1 cellular context compared by ENCODE assay signal in genomic region chr11:112289588-112290461, GRCh38.
TF ChIP-seq lines count a peak whose summit lies in the region.

No MANE protein-coding gene starts in this region.

TF ChIP-seq in GM12878, 131 proteins besides CTCF, POLR2A, EP300 and RAD21 (continued from another document):
- TF ChIP-seq ZNF592 (IDR thresholded peaks at IDR 0.05) (peak; percentile 64; the same call in 1 of the 2 replicates), MTA3 (IDR thresholded peaks at IDR 0.05; ENCODE audit: borderline replicate concordance, low read length) (no peak), IKZF1 (conservative IDR thresholded peaks at IDR 0.05) (peak; percentile 45), PAX5 (IDR thresholded peaks at IDR 0.05; ENCODE audit: borderline replicate concordance, low read depth, low read length) (peak; percentile 52; the same call in 1 of the 2 replicates), RUNX3 (IDR thresholded peaks at IDR 0.05; ENCODE audit: low read length) (0 out of 2 replicates have a peak, but pooled peaks have one; percentile 14), LARP7 (IDR thresholded peaks at IDR 0.05) (0 out of 2 replicates have a peak, but pooled peaks have one; percentile 53), BHLHE40 (IDR thresholded peaks at IDR 0.05; ENCODE audit: borderline replicate concordance in 1 of 2, low read depth in 2 of 2, low read length in 1 of 2) (peak; percentile 66 to 88), RAD51 (IDR thresholded peaks at IDR 0.05) (no peak), HCFC1 (IDR thresholded peaks at IDR 0.05; ENCODE audit: low read length) (no peak), SMARCA5 (IDR thresholded peaks at IDR 0.05) (peak; percentile 60; the same call in 1 of the 2 replicates), DPF2 (IDR thresholded peaks at IDR 0.05) (peak; percentile 48; the same call in 1 of the 2 replicates), YY1 (IDR thresholded peaks at IDR 0.05; ENCODE audit: low read depth, low read length) (peak; percentile 71; the same call in 1 of the 2 replicates), HDAC2 (IDR thresholded peaks at IDR 0.05) (no peak), RB1 (IDR thresholded peaks at IDR 0.05; ENCODE audit: borderline replicate concordance) (peak; percentile 78; the same call in 1 of the 2 replicates), IRF4 (IDR thresholded peaks at IDR 0.05; ENCODE audit: low read depth, low read length) (no peak), GABPA (IDR thresholded peaks at IDR 0.05; ENCODE audit: low read depth) (no peak)
- TF ChIP-seq, protein P1, sequence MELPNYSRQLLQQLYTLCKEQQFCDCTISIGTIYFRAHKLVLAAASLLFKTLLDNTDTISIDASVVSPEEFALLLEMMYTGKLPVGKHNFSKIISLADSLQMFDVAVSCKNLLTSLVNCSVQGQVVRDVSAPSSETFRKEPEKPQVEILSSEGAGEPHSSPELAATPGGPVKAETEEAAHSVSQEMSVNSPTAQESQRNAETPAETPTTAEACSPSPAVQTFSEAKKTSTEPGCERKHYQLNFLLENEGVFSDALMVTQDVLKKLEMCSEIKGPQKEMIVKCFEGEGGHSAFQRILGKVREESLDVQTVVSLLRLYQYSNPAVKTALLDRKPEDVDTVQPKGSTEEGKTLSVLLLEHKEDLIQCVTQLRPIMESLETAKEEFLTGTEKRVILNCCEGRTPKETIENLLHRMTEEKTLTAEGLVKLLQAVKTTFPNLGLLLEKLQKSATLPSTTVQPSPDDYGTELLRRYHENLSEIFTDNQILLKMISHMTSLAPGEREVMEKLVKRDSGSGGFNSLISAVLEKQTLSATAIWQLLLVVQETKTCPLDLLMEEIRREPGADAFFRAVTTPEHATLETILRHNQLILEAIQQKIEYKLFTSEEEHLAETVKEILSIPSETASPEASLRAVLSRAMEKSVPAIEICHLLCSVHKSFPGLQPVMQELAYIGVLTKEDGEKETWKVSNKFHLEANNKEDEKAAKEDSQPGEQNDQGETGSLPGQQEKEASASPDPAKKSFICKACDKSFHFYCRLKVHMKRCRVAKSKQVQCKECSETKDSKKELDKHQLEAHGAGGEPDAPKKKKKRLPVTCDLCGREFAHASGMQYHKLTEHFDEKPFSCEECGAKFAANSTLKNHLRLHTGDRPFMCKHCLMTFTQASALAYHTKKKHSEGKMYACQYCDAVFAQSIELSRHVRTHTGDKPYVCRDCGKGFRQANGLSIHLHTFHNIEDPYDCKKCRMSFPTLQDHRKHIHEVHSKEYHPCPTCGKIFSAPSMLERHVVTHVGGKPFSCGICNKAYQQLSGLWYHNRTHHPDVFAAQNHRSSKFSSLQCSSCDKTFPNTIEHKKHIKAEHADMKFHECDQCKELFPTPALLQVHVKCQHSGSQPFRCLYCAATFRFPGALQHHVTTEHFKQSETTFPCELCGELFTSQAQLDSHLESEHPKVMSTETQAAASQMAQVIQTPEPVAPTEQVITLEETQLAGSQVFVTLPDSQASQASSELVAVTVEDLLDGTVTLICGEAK (IDR thresholded peaks at IDR 0.05; ENCODE audit: borderline replicate concordance): no peak
